29 cellular contexts compared by ENCODE assay signal in genomic region chr10:16679511-16679910, GRCh38.
"Had no signal": no experiment of that assay in that cellular context is flagged by ENCODE, and none has a peak within 500 bp of the region (broad histone marks: within the 10 kb centered on the region; RNA-seq: fewer than 3 reads in every experiment).

No MANE protein-coding gene starts in this region.

- H3K9me3 Mint-ChIP-seq: natural killer cell treated with Interleukin-12 subunit alpha and Interleukin-12 subunit beta and Interleukin-15 and Interleukin-18, amount 100 ng/mL, for 72 hours; stimulated activated memory B cell treated with anti-CD40 and anti-IgM and Interleukin-4, amounts not matched to agents 10 μg/mL and 1 μg/mL and 100 μg/mL, for 72 hours had no signal

- H3K4me1 ChIP-seq: parathyroid adenoma, psoas muscle, right lobe of liver, sigmoid colon, thyroid gland, transverse colon, upper lobe of right lung, uterus had no signal

- H3K9me3 ChIP-seq: ovary, psoas muscle, right lobe of liver, sigmoid colon, thoracic aorta, thyroid gland, transverse colon, upper lobe of right lung, uterus had no signal

- H3K4me3 Mint-ChIP-seq: naive B cell; naive thymus-derived CD8-positive, alpha-beta T cell; natural killer cell treated with Interleukin-12 subunit alpha and Interleukin-12 subunit beta and Interleukin-15 and Interleukin-18, amount 100 ng/mL, for 72 hours; nephron progenitor cell; neural crest cell; stimulated activated memory B cell treated with anti-CD40 and anti-IgM and Interleukin-4, amounts not matched to agents 10 μg/mL and 1 μg/mL and 100 μg/mL, for 72 hours; stimulated activated naive CD8-positive, alpha-beta T cell treated with anti-CD3 and anti-CD28 coated beads, Interleukin-15, amount 100 ng/mL, for 72 hours; type B pancreatic cell had no signal

- H3K27me3 Mint-ChIP-seq: naive B cell; naive thymus-derived CD8-positive, alpha-beta T cell; natural killer cell treated with Interleukin-12 subunit alpha and Interleukin-12 subunit beta and Interleukin-15 and Interleukin-18, amount 100 ng/mL, for 72 hours; progenitor cell of endocrine pancreas; stimulated activated memory B cell treated with anti-CD40 and anti-IgM and Interleukin-4, amounts not matched to agents 10 μg/mL and 1 μg/mL and 100 μg/mL, for 72 hours; stimulated activated naive CD8-positive, alpha-beta T cell treated with anti-CD3 and anti-CD28 coated beads, Interleukin-15, amount 100 ng/mL, for 72 hours; type B pancreatic cell had no signal

- H3K4me1 Mint-ChIP-seq: stimulated activated memory B cell treated with anti-CD40 and anti-IgM and Interleukin-4, amounts not matched to agents 10 μg/mL and 1 μg/mL and 100 μg/mL, for 72 hours; stimulated activated naive CD8-positive, alpha-beta T cell treated with anti-CD3 and anti-CD28 coated beads, Interleukin-15, amount 100 ng/mL, for 72 hours had no signal

- H3K36me3 ChIP-seq: ovary, right lobe of liver, sigmoid colon, thoracic aorta, thyroid gland, transverse colon, upper lobe of right lung, uterus had no signal

- H2AFZ ChIP-seq: parathyroid adenoma had no signal

- H3K27ac ChIP-seq: ovary, parathyroid adenoma, psoas muscle, right lobe of liver, sigmoid colon, thoracic aorta, thyroid gland, transverse colon, upper lobe of right lung, uterus had no signal

- H3K9ac ChIP-seq: parathyroid adenoma had no signal

- H3K4me3 ChIP-seq: ovary, psoas muscle, right lobe of liver, sigmoid colon, thoracic aorta, thyroid gland, transverse colon, upper lobe of right lung, uterus had no signal

- H3K27ac Mint-ChIP-seq: naive B cell; naive thymus-derived CD8-positive, alpha-beta T cell; natural killer cell treated with Interleukin-12 subunit alpha and Interleukin-12 subunit beta and Interleukin-15 and Interleukin-18, amount 100 ng/mL, for 72 hours; nephron progenitor cell; progenitor cell of endocrine pancreas; stimulated activated memory B cell treated with anti-CD40 and anti-IgM and Interleukin-4, amounts not matched to agents 10 μg/mL and 1 μg/mL and 100 μg/mL, for 72 hours; stimulated activated naive CD8-positive, alpha-beta T cell treated with anti-CD3 and anti-CD28 coated beads, Interleukin-15, amount 100 ng/mL, for 72 hours; type B pancreatic cell had no signal

- H3K27me3 ChIP-seq: ovary, right lobe of liver, sigmoid colon, thyroid gland, transverse colon, upper lobe of right lung, uterus had no signal

- DNase-seq: naive B cell; naive thymus-derived CD8-positive, alpha-beta T cell; nephron progenitor cell; occipital lobe; ovary; posterior cingulate gyrus; psoas muscle; right cardiac atrium; right lobe of liver; sigmoid colon; small intestine; stimulated activated CD4-positive, alpha-beta T cell treated with anti-CD3 and anti-CD28 coated beads, Interleukin-15, amount 100 ng/mL, for 24 hours; stimulated activated CD4-positive, alpha-beta T cell treated with anti-CD3 and anti-CD28 coated beads, Interleukin-4, amount 100 ng/mL, for 1 hour; stimulated activated CD4-positive, alpha-beta T cell treated with anti-CD3 and anti-CD28 coated beads, Interleukin-4, amount 100 ng/mL, for 4 hours; stimulated activated CD8-positive, alpha-beta memory T cell treated with anti-CD3 and anti-CD28 coated beads, Interleukin-4, amount 100 ng/mL, for 48 hours; stimulated activated naive CD4-positive, alpha-beta T cell; stimulated activated naive CD8-positive, alpha-beta T cell treated with anti-CD3 and anti-CD28 coated beads, Interleukin-15, amount 100 ng/mL, for 72 hours; stimulated activated naive CD8-positive, alpha-beta T cell treated with anti-CD3 and anti-CD28 coated beads, Interleukin-15, Interleukin-2, amounts not matched to agents 100 U/mL and 50 U/mL, for 24 hours; thyroid gland; transverse colon; upper lobe of right lung; uterus had no signal
